In genomic region chr1:228697209-228698016, GRCh38 we compare ENCODE assay signal across 8 cellular contexts. TPM values are rescaled to one million over a fixed set of nuclear protein-coding genes. Genes with fewer than 3 reads are reported as not detected.
DNase-seq lines count a peak whose midpoint lies in the region; ATAC-seq and TF ChIP-seq lines count a peak whose summit lies in the region.
"Had no signal": no experiment of that assay in that cellular context is flagged by ENCODE, and none has a peak within 500 bp of the region (broad histone marks: within the 10 kb centered on the region; RNA-seq: fewer than 3 reads in every experiment).

No MANE protein-coding gene starts in this region.

- H3K27ac ChIP-seq in HL-60 (replicated peaks) = peak overlapping the region; percentile 43

- H3K4me3 Mint-ChIP-seq in activated naive CD8-positive, alpha-beta T cell treated with anti-CD3 and anti-CD28 coated beads for 36 hours = no peak overlapping the region
- H3K4me3 Mint-ChIP-seq: naive B cell had no signal

- no peak overlapping the region for H3K27ac Mint-ChIP-seq in activated naive CD8-positive, alpha-beta T cell treated with anti-CD3 and anti-CD28 coated beads for 36 hours

- H3K27me3 Mint-ChIP-seq in activated naive CD8-positive, alpha-beta T cell treated with anti-CD3 and anti-CD28 coated beads for 36 hours = no peaks in the 10 kb centered on the region

- H3K9me3 Mint-ChIP-seq in activated naive CD8-positive, alpha-beta T cell treated with anti-CD3 and anti-CD28 coated beads for 36 hours = peaks cover 2% of the 10 kb centered on the region

- no peaks in the 10 kb centered on the region for H3K27me3 ChIP-seq in HL-60 (ENCODE audit: insufficient read depth, poor library complexity, severe bottlenecking)

- no peak for TF ChIP-seq CTCF in HL-60 (IDR thresholded peaks at IDR 0.05; ENCODE audit: insufficient read depth, low read length)

- ATAC-seq in Right ventricle myocardium superior (ENCODE audit: poor library complexity) (peak; percentile 69), GM18520 (IDR thresholded peaks at IDR 0.05; ENCODE audit: unreplicated experiment) (no peak)

- peak; percentile 92 to 95 for DNase-seq in HL-60 (ENCODE audit: low read depth in 1 of 2, low spot score in 1 of 2)
- DNase-seq in RKO (ENCODE audit: low spot score) = peak; percentile 16
- peak; percentile 78 for DNase-seq in Right ventricle myocardium superior
- DNase-seq in stromal cell of bone marrow (ENCODE audit: low read depth) = peak; percentile 72
- DNase-seq in iPS-NIHi7 (ENCODE audit: extremely low spot score) = no peak
- DNase-seq in activated naive CD8-positive, alpha-beta T cell treated with anti-CD3 and anti-CD28 coated beads for 36 hours = no peak
- DNase-seq: naive B cell had no signal

- H3K4me1 Mint-ChIP-seq in activated naive CD8-positive, alpha-beta T cell treated with anti-CD3 and anti-CD28 coated beads for 36 hours = peaks cover 9% of the 10 kb centered on the region
- H3K4me1 Mint-ChIP-seq: naive B cell had no signal

- intact Hi-C loops in Right ventricle myocardium superior (cut with DNase I) = no loop called here

- no peak overlapping the region for H3K4me3 ChIP-seq in HL-60 (replicated peaks; ENCODE audit: insufficient read depth, low read length)

- no peaks in the 10 kb centered on the region for H3K36me3 Mint-ChIP-seq in activated naive CD8-positive, alpha-beta T cell treated with anti-CD3 and anti-CD28 coated beads for 36 hours

RNA-seq across cellular contexts. Expression of gene RHOU, which starts 37.9 kb away (rescaled TPM):
- 4.2 TPM for total RNA-seq in Right ventricle myocardium superior
- total RNA-seq in activated naive CD8-positive, alpha-beta T cell treated with anti-CD3 and anti-CD28 coated beads for 36 hours = 1 to 10 TPM; 1.0 to 1.3 TPM

Comparison
In these comparisons a context has a peak if more than half of its experiments do, and no peak if none do; other contexts are left out.
1. DNase-seq: peak in HL-60 (2 of 2), RKO (single experiment), Right ventricle myocardium superior (single experiment) and stromal cell of bone marrow (single experiment); none in iPS-NIHi7 (single experiment) and activated naive CD8-positive, alpha-beta T cell treated with anti-CD3 and anti-CD28 coated beads for 36 hours (single experiment).